22 cellular contexts compared by ENCODE assay signal in the genomic region with DNA sequence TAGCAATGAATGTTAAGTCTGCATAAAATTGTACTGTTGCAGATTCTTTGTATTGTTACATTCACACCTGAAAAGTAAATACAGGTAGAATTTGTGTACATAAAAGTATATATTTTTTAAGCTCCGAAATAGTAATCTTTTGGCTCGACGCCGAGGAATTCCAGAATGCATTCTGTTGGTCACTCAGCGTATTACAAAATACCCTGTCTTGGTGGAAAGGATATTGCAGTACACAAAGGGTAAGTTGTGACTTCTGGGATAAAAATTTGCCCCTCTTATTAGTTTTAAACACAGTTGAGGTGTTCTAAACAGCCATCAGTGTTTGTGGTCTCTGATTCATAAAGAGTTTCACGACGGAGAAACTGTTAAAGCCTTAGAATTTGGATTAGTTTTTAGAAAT.
"Had no signal": no experiment of that assay in that cellular context is flagged by ENCODE, and none has a peak within 500 bp of the region (broad histone marks: within the 10 kb centered on the region; RNA-seq: fewer than 3 reads in every experiment).

No MANE protein-coding gene starts in this region.

- H3K4me3 ChIP-seq: esophagus squamous epithelium, heart left ventricle, skin epidermis, thoracic aorta, transverse colon had no signal

- DNase-seq: effector memory CD8-positive, alpha-beta T cell; esophagus squamous epithelium; heart left ventricle; hippocampal formation; islet precursor cell; mammary epithelial cell; naive thymus-derived CD4-positive, alpha-beta T cell; posterior cingulate gyrus; stimulated activated CD4-positive, alpha-beta T cell treated with anti-CD3 and anti-CD28 coated beads, Interleukin-2, amount 100 ng/mL, for 24 hours; stimulated activated CD4-positive, alpha-beta T cell treated with anti-CD3 and anti-CD28 coated beads, Interleukin-4, amount 100 ng/mL, for 4 hours; stimulated activated naive B cell treated with anti-CD40 and anti-IgM and Interleukin-4, amounts not matched to agents 10 μg/mL and 1 μg/mL and 100 μg/mL, for 72 hours; stimulated activated naive CD8-positive, alpha-beta T cell treated with anti-CD3 and anti-CD28 coated beads, Interleukin-15, amount 100 ng/mL, for 72 hours; substantia nigra; transverse colon had no signal

- H3K36me3 Mint-ChIP-seq: stimulated activated naive B cell treated with anti-CD40 and anti-IgM and Interleukin-4, amounts not matched to agents 10 μg/mL and 1 μg/mL and 100 μg/mL, for 72 hours had no signal

- H3K4me3 Mint-ChIP-seq: dendritic cell treated with granulocyte-macrophage colony-stimulating factor and Interleukin-4, amounts not matched to agents 40 ng/mL and 50 ng/mL, for 4 days; effector memory CD8-positive, alpha-beta T cell; naive thymus-derived CD4-positive, alpha-beta T cell; stimulated activated naive B cell treated with anti-CD40 and anti-IgM and Interleukin-4, amounts not matched to agents 10 μg/mL and 1 μg/mL and 100 μg/mL, for 72 hours; stimulated activated naive CD8-positive, alpha-beta T cell treated with anti-CD3 and anti-CD28 coated beads, Interleukin-15, amount 100 ng/mL, for 72 hours had no signal

- H3K36me3 ChIP-seq: neutrophil, thoracic aorta, transverse colon had no signal

- FAIRE-seq: colon, frontal cortex had no signal

- H3K27me3 ChIP-seq: esophagus squamous epithelium, heart left ventricle, neutrophil, transverse colon had no signal

- H3K9me3 Mint-ChIP-seq: dendritic cell treated with granulocyte-macrophage colony-stimulating factor and Interleukin-4, amounts not matched to agents 40 ng/mL and 50 ng/mL, for 4 days; effector memory CD8-positive, alpha-beta T cell; stimulated activated naive B cell treated with anti-CD40 and anti-IgM and Interleukin-4, amounts not matched to agents 10 μg/mL and 1 μg/mL and 100 μg/mL, for 72 hours had no signal

- H3K27ac Mint-ChIP-seq: dendritic cell treated with granulocyte-macrophage colony-stimulating factor and Interleukin-4, amounts not matched to agents 40 ng/mL and 50 ng/mL, for 4 days; effector memory CD8-positive, alpha-beta T cell; naive thymus-derived CD4-positive, alpha-beta T cell; stimulated activated naive B cell treated with anti-CD40 and anti-IgM and Interleukin-4, amounts not matched to agents 10 μg/mL and 1 μg/mL and 100 μg/mL, for 72 hours; stimulated activated naive CD8-positive, alpha-beta T cell treated with anti-CD3 and anti-CD28 coated beads, Interleukin-15, amount 100 ng/mL, for 72 hours had no signal

- ATAC-seq: effector memory CD8-positive, alpha-beta T cell; heart left ventricle; left lobe of liver; naive thymus-derived CD4-positive, alpha-beta T cell; sciatic nerve; stimulated activated naive B cell treated with anti-CD40 and anti-IgM and Interleukin-4, amounts not matched to agents 10 μg/mL and 1 μg/mL and 100 μg/mL, for 72 hours; stimulated activated naive CD8-positive, alpha-beta T cell treated with anti-CD3 and anti-CD28 coated beads, Interleukin-15, amount 100 ng/mL, for 72 hours had no signal

- H3K27me3 Mint-ChIP-seq: dendritic cell treated with granulocyte-macrophage colony-stimulating factor and Interleukin-4, amounts not matched to agents 40 ng/mL and 50 ng/mL, for 4 days had no signal

- H3K4me1 Mint-ChIP-seq: naive thymus-derived CD4-positive, alpha-beta T cell; stimulated activated naive B cell treated with anti-CD40 and anti-IgM and Interleukin-4, amounts not matched to agents 10 μg/mL and 1 μg/mL and 100 μg/mL, for 72 hours; stimulated activated naive CD8-positive, alpha-beta T cell treated with anti-CD3 and anti-CD28 coated beads, Interleukin-15, amount 100 ng/mL, for 72 hours had no signal
